Comparison of ENCODE assay signal across 1 cellular context in genomic region chr7:19984231-19984632, GRCh38.
TF ChIP-seq lines count a peak whose summit lies in the region.

No MANE protein-coding gene starts in this region.

TF ChIP-seq in IMR-90, 13 proteins besides CTCF, POLR2A, EP300 and RAD21:
- no peak for TF ChIP-seq CEBPB (IDR thresholded peaks at IDR 0.05; ENCODE audit: low read depth, low read length)
- no peak for TF ChIP-seq MAFK (IDR thresholded peaks at IDR 0.05; ENCODE audit: low read depth, low read length)
- TF ChIP-seq NFE2L2 (IDR thresholded peaks at IDR 0.05; ENCODE audit: low read depth, low read length) = no peak
